1 cellular context compared by ENCODE assay signal in genomic region chr2:137806102-137806805, GRCh38.
TF ChIP-seq lines count a peak whose summit lies in the region.

No MANE protein-coding gene starts in this region.

TF ChIP-seq in HEK293, 187 proteins besides CTCF, POLR2A, EP300 and RAD21 (continued from another document):
- no peak for TF ChIP-seq ZNF148 (tag by site-specific recombination; IDR thresholded peaks at IDR 0.05; ENCODE audit: borderline replicate concordance)
- TF ChIP-seq ZNF529 (tag by site-specific recombination; IDR thresholded peaks at IDR 0.05; ENCODE audit: insufficient replicate concordance), result no peak
- no peak for TF ChIP-seq ZNF654 (tag by site-specific recombination; IDR thresholded peaks at IDR 0.05; ENCODE audit: low read depth)
